ENCODE assay signal across 8 cellular contexts in genomic region chr22:25447067-25447688, GRCh38.
DNase-seq lines count a peak whose midpoint lies in the region; ATAC-seq and TF ChIP-seq lines count a peak whose summit lies in the region.

No MANE protein-coding gene starts in this region.

- no peaks in the 10 kb centered on the region for H3K9me3 Mint-ChIP-seq in osteocyte (ENCODE audit: unreplicated experiment)

- no peak for ATAC-seq in GM19035 (IDR thresholded peaks at IDR 0.05; ENCODE audit: unreplicated experiment)
- ATAC-seq in HG03095 (IDR thresholded peaks at IDR 0.05; ENCODE audit: unreplicated experiment) = no peak

- POLR2A ChIA-PET in RWPE1 (lab: Yijun Ruan, JAX; ENCODE audit: low non-redundant PET) = no interaction called here

- peak overlapping the region in 58 of 59 donors; percentile 54 to 98 (median 86) for H3K4me3 ChIP-seq in dorsolateral prefrontal cortex

- TF ChIP-seq CTCF in dorsolateral prefrontal cortex (IDR thresholded peaks at IDR 0.05 in 54 of 56, conservative IDR thresholded peaks at IDR 0.05 in 2 of 56; ENCODE audit: low read depth in 1 of 56, partially characterized antibody in 56 of 56) (no peak), osteocyte (IDR thresholded peaks at IDR 0.05) (no peak), RWPE1 (conservative IDR thresholded peaks at IDR 0.05; ENCODE audit: low read depth) (no peak)

- H3K27me3 ChIP-seq in dorsolateral prefrontal cortex = no peaks in the 10 kb centered on the region

- peak overlapping the region; percentile 94 for H3K4me3 Mint-ChIP-seq in osteocyte (ENCODE audit: unreplicated experiment)

- H3K36me3 Mint-ChIP-seq in osteocyte (ENCODE audit: unreplicated experiment) = no peaks in the 10 kb centered on the region

- intact Hi-C loops in dorsolateral prefrontal cortex (cut with DNase I) = loop anchor here in 1 of 2 donors (2.0 kb wide), 2 partner anchors 42 to 84 kb away; no protein-coding TSS in a partner anchor

- H3K27me3 Mint-ChIP-seq in osteocyte (ENCODE audit: unreplicated experiment) = no peaks in the 10 kb centered on the region

- H3K4me1 Mint-ChIP-seq in osteocyte (ENCODE audit: unreplicated experiment) = peaks cover 27% of the 10 kb centered on the region

- H3K27ac ChIP-seq in dorsolateral prefrontal cortex (peak overlapping the region in 22 of 59 donors; percentile 4 to 88 (median 51)), RWPE1 (no peak overlapping the region)

- CTCF ChIA-PET in RWPE1 (lab: Yijun Ruan, JAX) = interaction anchor here (0.5 to 0.6 kb wide), 2 partner anchors 207 to 578 kb away, joined by 3 read pairs; no protein-coding TSS in a partner anchor

- H3K27ac Mint-ChIP-seq in osteocyte (ENCODE audit: unreplicated experiment) = no peak overlapping the region

- DNase-seq in NCI-H82 (lab: John Stamatoyannopoulos, UW) = peak; percentile 25
- no peak for DNase-seq in NCI-H82 treated with DMSO at 0.1 percent for 48 hours (lab: John Stamatoyannopoulos, UW; ENCODE audit: unreplicated experiment)
- DNase-seq in NCI-H526 treated with DMSO at 0.1 percent for 48 hours (lab: John Stamatoyannopoulos, UW) = peak; percentile 28
- DNase-seq in dorsolateral prefrontal cortex = no peak
- no peak for DNase-seq in osteocyte (ENCODE audit: extremely low spot score, unreplicated experiment)
- no peak for DNase-seq in RWPE1 (ENCODE audit: low spot score)

Comparison
In these comparisons a context has a peak if more than half of its experiments do, and no peak if none do; other contexts are left out.
1. DNase-seq: peak in NCI-H82 (single experiment) and NCI-H526 treated with DMSO at 0.1 percent for 48 hours (single experiment); none in NCI-H82 treated with DMSO at 0.1 percent for 48 hours (single experiment), dorsolateral prefrontal cortex (0 of 10), osteocyte (single experiment) and RWPE1 (single experiment).